ENCODE assay signal across 24 cellular contexts in genomic region chrX:84099120-84099519, GRCh38.
"Had no signal": no experiment of that assay in that cellular context is flagged by ENCODE, and none has a peak within 500 bp of the region (broad histone marks: within the 10 kb centered on the region; RNA-seq: fewer than 3 reads in every experiment).

No MANE protein-coding gene starts in this region.

- H3K4me1 ChIP-seq: pancreas, prostate gland, right atrium auricular region, right lobe of liver, sigmoid colon, stomach, thyroid gland, tibial nerve, upper lobe of left lung, vagina had no signal

- DNase-seq: nephron progenitor cell; nucleus accumbens; pancreas; retina; right lobe of liver; sigmoid colon; small intestine; stimulated activated CD4-positive, alpha-beta T cell treated with anti-CD3 and anti-CD28 coated beads, Interleukin-15, amount 100 ng/mL, for 24 hours; stimulated activated CD4-positive, alpha-beta T cell treated with anti-CD3 and anti-CD28 coated beads, Interleukin-2, amount 100 ng/mL, for 24 hours; stimulated activated CD4-positive, alpha-beta T cell treated with anti-CD3 and anti-CD28 coated beads, Interleukin-2, amount 100 ng/mL, for 48 hours; stimulated activated CD4-positive, alpha-beta T cell treated with anti-CD3 and anti-CD28 coated beads, Interleukin-4, amount 100 ng/mL, for 24 hours; stimulated activated naive B cell treated with anti-CD40 and anti-IgM and Interleukin-4, amounts not matched to agents 10 μg/mL and 1 μg/mL and 100 μg/mL, for 72 hours; stimulated activated naive CD4-positive, alpha-beta T cell treated with Interleukin-2 at 50 U/mL for 16 hours; stomach; thyroid gland; upper lobe of left lung had no signal

- H3K36me3 ChIP-seq: neutrophil, pancreas, prostate gland, right atrium auricular region, right lobe of liver, sigmoid colon, stomach, thoracic aorta, thyroid gland, tibial nerve, upper lobe of left lung, vagina had no signal

- ATAC-seq: natural killer cell treated with Interleukin-12 subunit alpha and Interleukin-12 subunit beta and Interleukin-15 and Interleukin-18, amount 100 ng/mL, for 72 hours; pancreas; right lobe of liver; stimulated activated effector memory CD8-positive, alpha-beta T cell treated with anti-CD3 and anti-CD28 coated beads, Interleukin-12 subunit alpha, Interleukin-12 subunit beta, amount 100 ng/mL, for 72 hours; stimulated activated naive B cell treated with anti-CD40 and anti-IgM and Interleukin-4, amounts not matched to agents 10 μg/mL and 1 μg/mL and 100 μg/mL, for 72 hours had no signal

- H3K4me3 ChIP-seq: pancreas, prostate gland, right atrium auricular region, right lobe of liver, sigmoid colon, stomach, thoracic aorta, thyroid gland, tibial nerve, upper lobe of left lung, vagina had no signal

- H3K9me3 ChIP-seq: neutrophil, pancreas, prostate gland, right atrium auricular region, right lobe of liver, sigmoid colon, stomach, thoracic aorta, thyroid gland, tibial nerve, upper lobe of left lung, vagina had no signal
